ENCODE assay signal across 9 cellular contexts in the genomic region with DNA sequence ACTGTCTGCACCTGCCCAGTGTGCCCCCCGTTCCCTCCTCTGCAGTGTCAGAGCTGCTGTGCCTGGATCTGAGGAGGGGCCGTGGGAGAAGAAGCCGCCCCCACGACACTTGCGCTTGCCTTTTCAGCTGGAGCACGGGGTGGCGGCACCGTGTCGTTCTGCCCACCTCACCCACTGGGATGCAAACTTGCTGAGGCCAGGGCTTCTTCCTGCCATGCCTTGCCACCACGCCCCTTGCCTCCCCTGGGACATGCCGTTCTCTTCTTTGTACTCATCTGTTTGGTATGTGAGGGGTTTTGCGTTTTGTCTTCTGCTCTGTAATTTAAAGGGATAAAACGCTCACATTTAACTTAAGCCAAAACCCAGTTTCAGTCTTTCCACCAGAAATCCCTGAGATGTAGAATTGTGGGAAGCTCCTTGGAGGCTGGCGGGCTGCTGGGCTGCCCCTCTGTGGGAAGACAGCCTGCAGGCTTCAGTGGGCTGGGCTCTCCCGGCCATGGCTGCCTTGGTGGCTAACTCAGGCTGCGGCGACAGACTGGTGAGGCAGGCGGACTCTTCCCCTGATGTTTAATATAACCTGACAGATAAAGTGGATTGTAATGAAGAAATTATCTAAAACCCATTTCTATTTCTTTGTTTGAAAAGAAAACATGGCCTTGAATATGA.
DNase-seq lines count a peak whose midpoint lies in the region; ATAC-seq and TF ChIP-seq lines count a peak whose summit lies in the region.
"Had no signal": no experiment of that assay in that cellular context is flagged by ENCODE, and none has a peak within 500 bp of the region (broad histone marks: within the 10 kb centered on the region; RNA-seq: fewer than 3 reads in every experiment).

No MANE protein-coding gene starts in this region.

- H3K4me1 Mint-ChIP-seq in T-helper 1 cell treated with Interleukin-12 subunit alpha and Interleukin-12 subunit beta and Interleukin-4 antibody, amounts not matched to agents 30 μg/mL and 1 μg/mL, for 36 hours (ENCODE audit: low read depth): peaks cover 41% of the 10 kb centered on the region
- peaks cover 45% of the 10 kb centered on the region for H3K4me1 Mint-ChIP-seq in stimulated activated effector memory CD8-positive, alpha-beta T cell treated with anti-CD3 and anti-CD28 coated beads, Interleukin-12 subunit alpha, Interleukin-12 subunit beta, amount 100 ng/mL, for 72 hours
- peaks cover 36 to 50% of the 10 kb centered on the region in 2 donors for H3K4me1 Mint-ChIP-seq in natural killer cell

- intact Hi-C loops in natural killer cell (cut with micrococcal nuclease): no loop called here

- no peaks in the 10 kb centered on the region for H3K27me3 Mint-ChIP-seq in T-helper 1 cell treated with Interleukin-12 subunit alpha and Interleukin-12 subunit beta and Interleukin-4 antibody, amounts not matched to agents 30 μg/mL and 1 μg/mL, for 36 hours (ENCODE audit: low read depth)
- H3K27me3 Mint-ChIP-seq in natural killer cell (ENCODE audit: low read depth in 2 of 2): no peaks in the 10 kb centered on the region

- peak overlapping the region; percentile 14 for H3K27ac Mint-ChIP-seq in T-helper 1 cell treated with Interleukin-12 subunit alpha and Interleukin-12 subunit beta and Interleukin-4 antibody, amounts not matched to agents 30 μg/mL and 1 μg/mL, for 36 hours
- H3K27ac Mint-ChIP-seq in stimulated activated effector memory CD8-positive, alpha-beta T cell treated with anti-CD3 and anti-CD28 coated beads, Interleukin-12 subunit alpha, Interleukin-12 subunit beta, amount 100 ng/mL, for 72 hours: peak overlapping the region; percentile 68
- no peak overlapping the region for H3K27ac Mint-ChIP-seq in natural killer cell

- peaks cover 35% of the 10 kb centered on the region for H3K4me1 ChIP-seq in foreskin keratinocyte

- H3K27ac ChIP-seq in foreskin keratinocyte: peak overlapping the region; percentile 78

- H3K36me3 Mint-ChIP-seq in T-helper 1 cell treated with Interleukin-12 subunit alpha and Interleukin-12 subunit beta and Interleukin-4 antibody, amounts not matched to agents 30 μg/mL and 1 μg/mL, for 36 hours (ENCODE audit: low read depth): peaks cover 23% of the 10 kb centered on the region
- H3K36me3 Mint-ChIP-seq in stimulated activated effector memory CD8-positive, alpha-beta T cell treated with anti-CD3 and anti-CD28 coated beads, Interleukin-12 subunit alpha, Interleukin-12 subunit beta, amount 100 ng/mL, for 72 hours: peaks cover 7% of the 10 kb centered on the region
- no peaks in the 10 kb centered on the region for H3K36me3 Mint-ChIP-seq in natural killer cell

- H3K4me3 Mint-ChIP-seq in T-helper 1 cell treated with Interleukin-12 subunit alpha and Interleukin-12 subunit beta and Interleukin-4 antibody, amounts not matched to agents 30 μg/mL and 1 μg/mL, for 36 hours: no peak overlapping the region
- no peak overlapping the region for H3K4me3 Mint-ChIP-seq in stimulated activated effector memory CD8-positive, alpha-beta T cell treated with anti-CD3 and anti-CD28 coated beads, Interleukin-12 subunit alpha, Interleukin-12 subunit beta, amount 100 ng/mL, for 72 hours
- H3K4me3 Mint-ChIP-seq in natural killer cell: no peak overlapping the region

- H3K9me3 Mint-ChIP-seq in T-helper 1 cell treated with Interleukin-12 subunit alpha and Interleukin-12 subunit beta and Interleukin-4 antibody, amounts not matched to agents 30 μg/mL and 1 μg/mL, for 36 hours: no peaks in the 10 kb centered on the region
- no peaks in the 10 kb centered on the region for H3K9me3 Mint-ChIP-seq in stimulated activated effector memory CD8-positive, alpha-beta T cell treated with anti-CD3 and anti-CD28 coated beads, Interleukin-12 subunit alpha, Interleukin-12 subunit beta, amount 100 ng/mL, for 72 hours
- no peaks in the 10 kb centered on the region for H3K9me3 Mint-ChIP-seq in natural killer cell

- no peaks in the 10 kb centered on the region for H3K27me3 ChIP-seq in foreskin keratinocyte

- ATAC-seq in SK-N-SH treated with all-trans-retinoic acid at 6 μM for 48 hours (peak; percentile 85), foreskin keratinocyte (peak; percentile 41), GM19324 (IDR thresholded peaks at IDR 0.05; ENCODE audit: low FRiP score, unreplicated experiment) (no peak), natural killer cell (no peak)
- ATAC-seq in stimulated activated effector memory CD8-positive, alpha-beta T cell treated with anti-CD3 and anti-CD28 coated beads, Interleukin-12 subunit alpha, Interleukin-12 subunit beta, amount 100 ng/mL, for 72 hours: no peak

- TF ChIP-seq CTCF in foreskin keratinocyte (conservative IDR thresholded peaks at IDR 0.05): peak; percentile 15
- no peak for TF ChIP-seq CTCF in natural killer cell (IDR thresholded peaks at IDR 0.05)

- DNase-seq in T-helper 1 cell (no peak), foreskin keratinocyte (peak; percentile 50 to 74), natural killer cell (no peak), NCI-H1105 (lab: John Stamatoyannopoulos, UW) (no peak)
- DNase-seq in stimulated activated effector memory CD8-positive, alpha-beta T cell treated with anti-CD3 and anti-CD28 coated beads, Interleukin-12 subunit alpha, Interleukin-12 subunit beta, amount 100 ng/mL, for 72 hours (ENCODE audit: low spot score in 2 of 2): no peak
- DNase-seq: NCI-H2081 treated with DMSO at 0.1 percent for 48 hours had no signal

TF ChIP-seq in SK-N-SH treated with all-trans-retinoic acid at 6 μM for 48 hours, 23 proteins besides CTCF, POLR2A, EP300 and RAD21:
- no peak for TF ChIP-seq ZNF70 (CRISPR knock-in tag; IDR thresholded peaks at IDR 0.05)
- TF ChIP-seq SNAI2 (CRISPR knock-in tag; IDR thresholded peaks at IDR 0.05): no peak
- TF ChIP-seq ESRRG (CRISPR knock-in tag; IDR thresholded peaks at IDR 0.05): no peak
- TF ChIP-seq PATZ1 (CRISPR knock-in tag; IDR thresholded peaks at IDR 0.05; ENCODE audit: borderline replicate concordance): no peak
- no peak for TF ChIP-seq OSR1 (CRISPR knock-in tag; IDR thresholded peaks at IDR 0.05)
TF ChIP-seq in SK-N-SH treated with all-trans-retinoic acid at 6 μM for 48 hours: peak in this region for 0.

Comparison
In these comparisons a context has a peak if more than half of its experiments do, and no peak if none do; other contexts are left out.
1. H3K27ac Mint-ChIP-seq: peak in T-helper 1 cell treated with Interleukin-12 subunit alpha and Interleukin-12 subunit beta and Interleukin-4 antibody, amounts not matched to agents 30 μg/mL and 1 μg/mL, for 36 hours (single experiment) and stimulated activated effector memory CD8-positive, alpha-beta T cell treated with anti-CD3 and anti-CD28 coated beads, Interleukin-12 subunit alpha, Interleukin-12 subunit beta, amount 100 ng/mL, for 72 hours (single experiment); none in natural killer cell (0 of 2).
2. DNase-seq: peak in foreskin keratinocyte (2 of 2); none in T-helper 1 cell (0 of 5), stimulated activated effector memory CD8-positive, alpha-beta T cell treated with anti-CD3 and anti-CD28 coated beads, Interleukin-12 subunit alpha, Interleukin-12 subunit beta, amount 100 ng/mL, for 72 hours (0 of 2), natural killer cell (single experiment) and NCI-H1105 (single experiment).
3. ATAC-seq: peak in SK-N-SH treated with all-trans-retinoic acid at 6 μM for 48 hours (single experiment) and foreskin keratinocyte (single experiment); none in stimulated activated effector memory CD8-positive, alpha-beta T cell treated with anti-CD3 and anti-CD28 coated beads, Interleukin-12 subunit alpha, Interleukin-12 subunit beta, amount 100 ng/mL, for 72 hours (single experiment), GM19324 (single experiment) and natural killer cell (0 of 3).